In the genomic region with DNA sequence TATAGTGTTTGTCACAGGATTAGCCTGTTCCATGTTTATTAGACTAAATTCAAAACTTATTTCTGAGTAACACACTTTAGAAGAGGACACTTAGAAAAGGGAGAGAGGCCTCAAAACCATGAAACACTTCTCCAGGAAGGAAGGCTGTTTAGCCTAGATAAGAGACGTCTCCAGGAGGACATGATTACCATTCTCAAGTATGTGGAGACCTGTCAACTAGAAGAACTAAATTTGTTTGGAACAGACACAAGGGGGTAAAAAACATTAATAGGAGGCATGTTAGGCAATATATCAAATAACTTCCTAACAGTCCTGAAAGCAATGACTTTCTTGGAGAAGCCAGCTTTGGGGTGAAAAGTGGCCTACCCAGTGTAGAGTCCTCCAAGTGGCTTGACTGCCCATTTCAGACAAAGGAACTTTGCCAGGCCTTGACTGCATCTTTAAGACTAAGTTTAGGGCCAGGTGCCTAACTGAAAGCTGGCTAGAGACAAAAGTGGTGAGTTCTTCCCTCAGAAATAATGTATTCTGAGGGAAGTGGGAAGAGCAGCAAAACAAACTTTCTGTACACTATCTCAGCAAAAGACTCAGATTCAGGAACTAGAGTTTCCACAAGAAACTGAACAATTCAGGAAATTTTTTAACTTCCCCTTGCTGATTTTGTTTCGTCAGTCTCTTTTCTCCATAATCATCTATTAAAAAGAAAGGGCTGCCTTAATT, we compare ENCODE assay signal across 1 cellular context.
TF ChIP-seq lines count a peak whose summit lies in the region.

No MANE protein-coding gene starts in this region.

TF ChIP-seq in K562, 482 proteins besides CTCF, POLR2A, EP300 and RAD21 (continued from another document and continues in another):
- no peak; the same call in 1 of the 2 replicates for TF ChIP-seq ZEB2 (IDR thresholded peaks at IDR 0.05)
- peak; percentile 90 for TF ChIP-seq SMARCC2 (IDR thresholded peaks at IDR 0.05; ENCODE audit: low read depth)
- TF ChIP-seq ETS2 (tag; IDR thresholded peaks at IDR 0.05; ENCODE audit: borderline replicate concordance, poor library complexity, severe bottlenecking) = no peak
- TF ChIP-seq HDAC6 (IDR thresholded peaks at IDR 0.05; ENCODE audit: low read depth, low read length) = no peak
- TF ChIP-seq SIN3A (IDR thresholded peaks at IDR 0.05; ENCODE audit: borderline replicate concordance in 2 of 2, control insufficient read depth in 1 of 2, low read depth in 2 of 2, low read length in 2 of 2) = no peak
- TF ChIP-seq, protein P1, sequence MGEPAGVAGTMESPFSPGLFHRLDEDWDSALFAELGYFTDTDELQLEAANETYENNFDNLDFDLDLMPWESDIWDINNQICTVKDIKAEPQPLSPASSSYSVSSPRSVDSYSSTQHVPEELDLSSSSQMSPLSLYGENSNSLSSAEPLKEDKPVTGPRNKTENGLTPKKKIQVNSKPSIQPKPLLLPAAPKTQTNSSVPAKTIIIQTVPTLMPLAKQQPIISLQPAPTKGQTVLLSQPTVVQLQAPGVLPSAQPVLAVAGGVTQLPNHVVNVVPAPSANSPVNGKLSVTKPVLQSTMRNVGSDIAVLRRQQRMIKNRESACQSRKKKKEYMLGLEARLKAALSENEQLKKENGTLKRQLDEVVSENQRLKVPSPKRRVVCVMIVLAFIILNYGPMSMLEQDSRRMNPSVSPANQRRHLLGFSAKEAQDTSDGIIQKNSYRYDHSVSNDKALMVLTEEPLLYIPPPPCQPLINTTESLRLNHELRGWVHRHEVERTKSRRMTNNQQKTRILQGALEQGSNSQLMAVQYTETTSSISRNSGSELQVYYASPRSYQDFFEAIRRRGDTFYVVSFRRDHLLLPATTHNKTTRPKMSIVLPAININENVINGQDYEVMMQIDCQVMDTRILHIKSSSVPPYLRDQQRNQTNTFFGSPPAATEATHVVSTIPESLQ (CRISPR knock-in tag; IDR thresholded peaks at IDR 0.05) = no peak
- TF ChIP-seq ZFP91 (CRISPR knock-in tag; IDR thresholded peaks at IDR 0.05) = no peak
- TF ChIP-seq AFF4 (CRISPR knock-in tag; IDR thresholded peaks at IDR 0.05) = no peak
- TF ChIP-seq NELFE (IDR thresholded peaks at IDR 0.05; ENCODE audit: insufficient read depth, insufficient read length) = no peak
- TF ChIP-seq WHSC1 (IDR thresholded peaks at IDR 0.05; ENCODE audit: low read length) = no peak
- no peak for TF ChIP-seq TARDBP (IDR thresholded peaks at IDR 0.05)
- no peak for TF ChIP-seq FOXO4 (CRISPR knock-in tag; IDR thresholded peaks at IDR 0.05)
- TF ChIP-seq EGR1 (conservative IDR thresholded peaks at IDR 0.05) = no peak
- TF ChIP-seq JUNB (CRISPR knock-in tag; conservative IDR thresholded peaks at IDR 0.05) = no peak
- no peak for TF ChIP-seq ZNF830 (CRISPR knock-in tag; IDR thresholded peaks at IDR 0.05)
- TF ChIP-seq FOXJ3 (CRISPR knock-in tag; IDR thresholded peaks at IDR 0.05) = no peak
- TF ChIP-seq NFATC3 (IDR thresholded peaks at IDR 0.05) = no peak
- no peak for TF ChIP-seq ZBTB26 (CRISPR knock-in tag; IDR thresholded peaks at IDR 0.05)
- no peak for TF ChIP-seq ZNF133 (CRISPR knock-in tag; IDR thresholded peaks at IDR 0.05)
- no peak for TF ChIP-seq FOXP1 (CRISPR knock-in tag; IDR thresholded peaks at IDR 0.05)
- TF ChIP-seq, protein P2, sequence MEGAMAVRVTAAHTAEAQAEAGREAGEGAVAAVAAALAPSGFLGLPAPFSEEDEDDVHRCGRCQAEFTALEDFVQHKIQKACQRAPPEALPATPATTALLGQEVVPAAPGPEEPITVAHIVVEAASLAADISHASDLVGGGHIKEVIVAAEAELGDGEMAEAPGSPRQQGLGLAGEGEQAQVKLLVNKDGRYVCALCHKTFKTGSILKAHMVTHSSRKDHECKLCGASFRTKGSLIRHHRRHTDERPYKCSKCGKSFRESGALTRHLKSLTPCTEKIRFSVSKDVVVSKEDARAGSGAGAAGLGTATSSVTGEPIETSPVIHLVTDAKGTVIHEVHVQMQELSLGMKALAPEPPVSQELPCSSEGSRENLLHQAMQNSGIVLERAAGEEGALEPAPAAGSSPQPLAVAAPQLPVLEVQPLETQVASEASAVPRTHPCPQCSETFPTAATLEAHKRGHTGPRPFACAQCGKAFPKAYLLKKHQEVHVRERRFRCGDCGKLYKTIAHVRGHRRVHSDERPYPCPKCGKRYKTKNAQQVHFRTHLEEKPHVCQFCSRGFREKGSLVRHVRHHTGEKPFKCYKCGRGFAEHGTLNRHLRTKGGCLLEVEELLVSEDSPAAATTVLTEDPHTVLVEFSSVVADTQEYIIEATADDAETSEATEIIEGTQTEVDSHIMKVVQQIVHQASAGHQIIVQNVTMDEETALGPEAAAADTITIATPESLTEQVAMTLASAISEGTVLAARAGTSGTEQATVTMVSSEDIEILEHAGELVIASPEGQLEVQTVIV (CRISPR knock-in tag; IDR thresholded peaks at IDR 0.05; ENCODE audit: borderline replicate concordance) = no peak
- peak; percentile 16 for TF ChIP-seq DACH1 (IDR thresholded peaks at IDR 0.05; ENCODE audit: partially characterized antibody)
- TF ChIP-seq, protein P3, sequence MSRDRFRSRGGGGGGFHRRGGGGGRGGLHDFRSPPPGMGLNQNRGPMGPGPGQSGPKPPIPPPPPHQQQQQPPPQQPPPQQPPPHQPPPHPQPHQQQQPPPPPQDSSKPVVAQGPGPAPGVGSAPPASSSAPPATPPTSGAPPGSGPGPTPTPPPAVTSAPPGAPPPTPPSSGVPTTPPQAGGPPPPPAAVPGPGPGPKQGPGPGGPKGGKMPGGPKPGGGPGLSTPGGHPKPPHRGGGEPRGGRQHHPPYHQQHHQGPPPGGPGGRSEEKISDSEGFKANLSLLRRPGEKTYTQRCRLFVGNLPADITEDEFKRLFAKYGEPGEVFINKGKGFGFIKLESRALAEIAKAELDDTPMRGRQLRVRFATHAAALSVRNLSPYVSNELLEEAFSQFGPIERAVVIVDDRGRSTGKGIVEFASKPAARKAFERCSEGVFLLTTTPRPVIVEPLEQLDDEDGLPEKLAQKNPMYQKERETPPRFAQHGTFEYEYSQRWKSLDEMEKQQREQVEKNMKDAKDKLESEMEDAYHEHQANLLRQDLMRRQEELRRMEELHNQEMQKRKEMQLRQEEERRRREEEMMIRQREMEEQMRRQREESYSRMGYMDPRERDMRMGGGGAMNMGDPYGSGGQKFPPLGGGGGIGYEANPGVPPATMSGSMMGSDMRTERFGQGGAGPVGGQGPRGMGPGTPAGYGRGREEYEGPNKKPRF (IDR thresholded peaks at IDR 0.05; ENCODE audit: low read depth, low read length) = no peak
- TF ChIP-seq BACH1 (tag; IDR thresholded peaks at IDR 0.05) = no peak
- TF ChIP-seq DEAF1 (CRISPR knock-in tag; IDR thresholded peaks at IDR 0.05) = no peak
- no peak for TF ChIP-seq MXD1 (CRISPR knock-in tag; IDR thresholded peaks at IDR 0.05; ENCODE audit: borderline replicate concordance, poor library complexity, severe bottlenecking)
- no peak for TF ChIP-seq CHD2 (IDR thresholded peaks at IDR 0.05; ENCODE audit: low read depth, low read length)
- TF ChIP-seq ZNF644 (tag; IDR thresholded peaks at IDR 0.05; ENCODE audit: low read depth) = no peak
- TF ChIP-seq IRF2 (CRISPR knock-in tag; IDR thresholded peaks at IDR 0.05) = no peak
- TF ChIP-seq ZNF583 (CRISPR knock-in tag; IDR thresholded peaks at IDR 0.05) = no peak
- TF ChIP-seq MYNN (IDR thresholded peaks at IDR 0.05) = peak; percentile 53; the same call in 1 of the 2 replicates
- TF ChIP-seq MYNN (CRISPR knock-in tag; IDR thresholded peaks at IDR 0.05) = no peak
- no peak for TF ChIP-seq ZNF785 (CRISPR knock-in tag; IDR thresholded peaks at IDR 0.05)
- peak; percentile 96 for TF ChIP-seq TEAD4 (IDR thresholded peaks at IDR 0.05; ENCODE audit: low read length)
- no peak for TF ChIP-seq TEAD4 (CRISPR knock-in tag; IDR thresholded peaks at IDR 0.05; ENCODE audit: borderline replicate concordance)
- TF ChIP-seq PHTF2 (CRISPR knock-in tag; IDR thresholded peaks at IDR 0.05) = no peak
- TF ChIP-seq CCNT2 (IDR thresholded peaks at IDR 0.05; ENCODE audit: borderline replicate concordance, extremely low read depth, insufficient read length, low read depth, low read length) = peak; percentile 39
- no peak for TF ChIP-seq ZNF324 (CRISPR knock-in tag; IDR thresholded peaks at IDR 0.05)
- no peak for TF ChIP-seq CBX3 (IDR thresholded peaks at IDR 0.05; ENCODE audit: borderline replicate concordance in 1 of 2, low read length in 2 of 2)
- no peak for TF ChIP-seq ELK3 (CRISPR knock-in tag; IDR thresholded peaks at IDR 0.05)
- TF ChIP-seq DNMT1 (IDR thresholded peaks at IDR 0.05) = no peak
- TF ChIP-seq MBD2 (IDR thresholded peaks at IDR 0.05; ENCODE audit: borderline replicate concordance, low read depth) = no peak
